In genomic region chr2:237310515-237311114, GRCh38 we compare ENCODE assay signal across 22 cellular contexts.
DNase-seq lines count a peak whose midpoint lies in the region; ATAC-seq, FAIRE-seq and TF ChIP-seq lines count a peak whose summit lies in the region.
"Had no signal": no experiment of that assay in that cellular context is flagged by ENCODE, and none has a peak within 500 bp of the region (broad histone marks: within the 10 kb centered on the region; RNA-seq: fewer than 3 reads in every experiment).

No MANE protein-coding gene starts in this region.

- no peak overlapping the region for H3K4me3 ChIP-seq in A549
- H3K4me3 ChIP-seq in choroid plexus epithelial cell (ENCODE audit: low read depth, low read length), result no peak overlapping the region
- H3K4me3 ChIP-seq in trophoblast cell (ENCODE audit: low read depth, low read length), result no peak overlapping the region
- no peak overlapping the region for H3K4me3 ChIP-seq in right atrium auricular region
- H3K4me3 ChIP-seq: heart right ventricle, right lobe of liver had no signal

- H2AK5ac ChIP-seq in trophoblast cell (ENCODE audit: low read length), result peak overlapping the region; percentile 96

- peak overlapping the region; percentile 48 for H3K18ac ChIP-seq in trophoblast cell (ENCODE audit: low read length)

- DNase-seq in A549 (ENCODE audit: low read depth in 1 of 2, low spot score in 1 of 2), result peak in 1 of 2 experiments; percentile 13
- DNase-seq in HPDE6-E6E7 (ENCODE audit: extremely low spot score), result peak; percentile 19
- peak; percentile 76 for DNase-seq in choroid plexus epithelial cell (ENCODE audit: low read depth)
- peak; percentile 8 to 25 for DNase-seq in trophoblast cell
- DNase-seq in kidney tubule cell (ENCODE audit: low spot score), result no peak
- no peak for DNase-seq in right atrium auricular region (ENCODE audit: low spot score)
- no peak for DNase-seq in SKM-1 (lab: John Stamatoyannopoulos, UW; ENCODE audit: unreplicated experiment)
- no peak for DNase-seq in activated CD4-positive, alpha-beta T cell treated with anti-CD3 and anti-CD28 coated beads, Interleukin-2, amount 50 U/mL, for 1 hour
- DNase-seq: activated naive CD4-positive, alpha-beta T cell treated with anti-CD3 and anti-CD28 coated beads for 36 hours; activated T-cell treated with anti-CD3 and anti-CD28 coated beads for 4 hours; CD4-positive, CD25-positive, alpha-beta regulatory T cell; dermis blood vessel endothelial cell; DND-41; heart right ventricle; islet precursor cell; NCI-H187; NCI-H446; OCI-M1; right lobe of liver; stimulated activated CD4-positive, alpha-beta T cell treated with anti-CD3 and anti-CD28 coated beads, Interleukin-1b, Interleukin-23, amount 100 ng/mL, for 48 hours had no signal

- ATAC-seq in A549, result no peak
- ATAC-seq: esophagus mucosa, right lobe of liver had no signal

- H4K91ac ChIP-seq in trophoblast cell (ENCODE audit: low read depth, low read length), result peak overlapping the region; percentile 98

- H4K8ac ChIP-seq in trophoblast cell (ENCODE audit: low read depth, low read length), result peak overlapping the region; percentile 86

- H3K27me3 ChIP-seq in trophoblast cell (ENCODE audit: insufficient read depth, low read length) (no peaks in the 10 kb centered on the region), right atrium auricular region (no peaks in the 10 kb centered on the region)
- H3K27me3 ChIP-seq: heart right ventricle, right lobe of liver had no signal

- H3K36me3 ChIP-seq in trophoblast cell (ENCODE audit: control insufficient read depth in 1 of 2, insufficient read depth in 2 of 2, low read length in 2 of 2) (no peaks in the 10 kb centered on the region), right atrium auricular region (no peaks in the 10 kb centered on the region)
- H3K36me3 ChIP-seq: heart right ventricle, right lobe of liver had no signal

- peak overlapping the region; percentile 86 for H2BK120ac ChIP-seq in trophoblast cell (ENCODE audit: insufficient read depth, low read length, poor library complexity)

- H3K9me3 ChIP-seq in A549 (no peaks in the 10 kb centered on the region), trophoblast cell (ENCODE audit: insufficient read depth, low read depth, low read length) (no peaks in the 10 kb centered on the region), right atrium auricular region (no peaks in the 10 kb centered on the region)
- H3K9me3 ChIP-seq: heart right ventricle, right lobe of liver had no signal

- peak overlapping the region; percentile 67 for H2AFZ ChIP-seq in trophoblast cell (ENCODE audit: insufficient read depth, low read length, poor library complexity)

- H3K79me2 ChIP-seq in trophoblast cell (ENCODE audit: control insufficient read depth, insufficient read depth, low read length, poor library complexity), result peaks cover 5% of the 10 kb centered on the region

- CTCF ChIA-PET in A549 (lab: Yijun Ruan, JAX), result interaction anchor here (1.4 to 2.1 kb wide), 4 partner anchors 9 to 100 kb away, joined by 3 to 6 read pairs (median 4); no protein-coding TSS in a partner anchor

- H3K79me1 ChIP-seq in trophoblast cell (ENCODE audit: low read length), result peaks cover 51% of the 10 kb centered on the region

- TF ChIP-seq EP300 in A549 (IDR thresholded peaks at IDR 0.05), result no peak

- TF ChIP-seq CTCF in A549 (IDR thresholded peaks at IDR 0.05) (no peak), choroid plexus epithelial cell (conservative IDR thresholded peaks at IDR 0.05; ENCODE audit: low read depth, low read length) (no peak), right atrium auricular region (IDR thresholded peaks at IDR 0.05) (no peak)

- H3K14ac ChIP-seq in trophoblast cell (ENCODE audit: low read length), result peak overlapping the region; percentile 86

- H3K9ac ChIP-seq in trophoblast cell (ENCODE audit: low read length), result no peak overlapping the region

- H4K12ac ChIP-seq in trophoblast cell (ENCODE audit: low read depth, low read length), result peak overlapping the region; percentile 63

- 0 out of 3 replicates have a peak, but pooled peaks cover 5% of the 10 kb centered on the region for H3K4me1 ChIP-seq in A549
- H3K4me1 ChIP-seq in trophoblast cell (ENCODE audit: control insufficient read depth in 1 of 2, insufficient read depth in 2 of 2, low read length in 2 of 2), result peaks cover 8 to 10% of the 10 kb centered on the region in 2 experiments
- H3K4me1 ChIP-seq in right atrium auricular region, result peaks cover 0 to 22% of the 10 kb centered on the region in 2 donors
- H3K4me1 ChIP-seq: right lobe of liver had no signal

- H3K27ac ChIP-seq in A549 (no peak overlapping the region), trophoblast cell (ENCODE audit: low read depth, low read length) (no peak overlapping the region), right atrium auricular region (peak overlapping the region in 1 of 2 donors; percentile 14)
- H3K27ac ChIP-seq: right lobe of liver had no signal

- H3K4me2 ChIP-seq in A549, result peak overlapping the region; percentile 19; the same call in 1 of the 3 replicates
- no peak overlapping the region for H3K4me2 ChIP-seq in trophoblast cell (ENCODE audit: low read length)

- peak overlapping the region; percentile 80 for H2BK5ac ChIP-seq in trophoblast cell (ENCODE audit: low read depth, low read length, poor library complexity)

- no peak overlapping the region for H3K23ac ChIP-seq in trophoblast cell (ENCODE audit: low read length)

- peak overlapping the region; percentile 85 for H3K4ac ChIP-seq in trophoblast cell (ENCODE audit: low read depth, low read length)

- TF ChIP-seq POLR2A in A549 (IDR thresholded peaks at IDR 0.05; ENCODE audit: low read length), result no peak

- peak overlapping the region; percentile 99 for H2BK12ac ChIP-seq in trophoblast cell (ENCODE audit: low read length)

- 69% methylated on average over 14 of the region's 14 CpGs for WGBS in A549 (ENCODE audit: missing lambda C conversion rate)
- no CpG with 5 or more reads among the region's 14 CpGs for WGBS in trophoblast cell (ENCODE audit: extremely low coverage, insufficient coverage, insufficient read length)

- POLR2A ChIA-PET in A549 (lab: Yijun Ruan, JAX), result interaction anchor here (1.1 kb wide), 1 partner anchor 224 kb away, joined by 3 read pairs; no protein-coding TSS in a partner anchor

- TF ChIP-seq RAD21 in A549 (conservative IDR thresholded peaks at IDR 0.05 in 1 of 2, IDR thresholded peaks at IDR 0.05 in 1 of 2), result no peak

- no peak for FAIRE-seq in A549 (lab: Jason Lieb, UNC)
- FAIRE-seq: TTC549 had no signal

TF ChIP-seq in A549, 52 proteins besides CTCF, POLR2A, EP300 and RAD21:
- TF ChIP-seq TP53 (CRISPR knock-in tag; IDR thresholded peaks at IDR 0.05), result no peak

Comparison
In these comparisons a context has a peak if more than half of its experiments do, and no peak if none do; other contexts are left out.
1. DNase-seq: peak in HPDE6-E6E7 (single experiment), choroid plexus epithelial cell (single experiment) and trophoblast cell (2 of 2); none in kidney tubule cell (single experiment), right atrium auricular region (single experiment), SKM-1 (single experiment) and activated CD4-positive, alpha-beta T cell treated with anti-CD3 and anti-CD28 coated beads, Interleukin-2, amount 50 U/mL, for 1 hour (single experiment).